ENCODE assay signal across 8 cellular contexts in the genomic region with DNA sequence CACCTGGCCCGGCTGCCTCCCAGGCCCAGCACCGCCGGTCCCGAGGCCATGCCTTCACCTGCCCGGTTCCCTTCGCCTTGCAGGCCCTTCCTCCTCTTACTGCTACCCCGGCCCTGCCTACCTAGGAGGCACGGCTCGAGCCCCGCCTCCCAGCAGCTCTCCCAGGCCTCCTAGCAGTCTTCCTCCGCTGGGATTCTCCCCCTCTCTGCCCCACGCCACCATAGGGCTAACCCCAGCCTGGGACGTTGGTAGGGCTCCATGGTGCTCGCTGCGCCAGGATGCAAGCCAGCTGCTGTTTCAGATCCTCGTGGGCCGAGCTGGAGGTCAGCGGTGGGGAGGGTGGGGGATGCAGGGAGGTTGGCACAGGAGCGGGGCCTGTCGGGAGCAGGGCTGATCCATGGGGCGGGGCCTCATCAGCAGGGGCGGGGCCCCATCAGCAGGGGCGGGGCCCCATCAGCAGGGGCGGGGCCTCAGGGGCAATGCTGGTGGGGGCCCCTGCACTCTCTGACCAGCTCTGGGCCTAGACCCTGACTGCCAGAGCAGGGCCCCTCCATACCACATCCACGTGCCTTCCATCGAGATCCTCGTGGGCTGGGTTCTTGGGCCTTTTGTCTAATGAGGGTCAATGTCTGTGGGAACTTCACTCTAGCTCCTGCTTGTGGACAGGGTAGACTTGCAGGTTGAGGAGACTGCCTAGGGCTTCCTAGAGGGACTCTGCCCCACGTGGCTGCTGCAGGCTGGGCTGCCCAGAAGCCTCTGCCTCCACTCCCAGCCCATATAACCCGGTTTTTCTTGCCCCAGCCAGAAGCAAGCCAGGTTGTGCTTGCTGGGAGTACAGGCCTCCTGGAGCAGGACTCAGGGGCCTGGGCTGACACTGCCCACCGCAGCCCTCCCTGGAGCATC.
DNase-seq lines count a peak whose midpoint lies in the region; ATAC-seq and TF ChIP-seq lines count a peak whose summit lies in the region.

No MANE protein-coding gene starts in this region.

- in situ Hi-C loops in GM23248 (cut with MboI): no loop called here

- no peak for TF ChIP-seq CTCF in CD8-positive, alpha-beta T cell (IDR thresholded peaks at IDR 0.05)
- TF ChIP-seq CTCF in HEK293 (tag by site-specific recombination; IDR thresholded peaks at IDR 0.05) (no peak), upper lobe of right lung (IDR thresholded peaks at IDR 0.05) (no peak)

- H3K27ac Mint-ChIP-seq in CD8-positive, alpha-beta T cell: no peak overlapping the region

- CTCF ChIA-PET in CD8-positive, alpha-beta T cell (lab: Charles Lee): interaction anchor here (1.1 to 4.9 kb wide), 13 partner anchors 10 to 281 kb away, joined by 3 to 45 read pairs (median 7); no protein-coding TSS in a partner anchor
- CTCF ChIA-PET in HEK293 (lab: Yijun Ruan, JAX): interaction anchor here (0.6 to 3.0 kb wide), 9 partner anchors 10 to 145 kb away, joined by 3 to 21 read pairs (median 6); no protein-coding TSS in a partner anchor

- 74 to 78% methylated on average over 28 to 30 of the region's 30 CpGs for WGBS in GM23248 (ENCODE audit: low coverage in 1 of 2, low lambda C conversion rate in 2 of 2, missing lambda C conversion rate in 2 of 2), 2 experiments

- peaks cover 3% of the 10 kb centered on the region for H3K4me1 ChIP-seq in CD8-positive, alpha-beta T cell (ENCODE audit: insufficient read depth, low read length)
- H3K4me1 ChIP-seq in HEK293 (ENCODE audit: control insufficient read depth, insufficient read depth, low read length) (no peaks in the 10 kb centered on the region), upper lobe of right lung (peaks cover 6% of the 10 kb centered on the region), GM23248 (ENCODE audit: insufficient read depth) (no peaks in the 10 kb centered on the region)

- H3K9me3 Mint-ChIP-seq in CD8-positive, alpha-beta T cell: no peaks in the 10 kb centered on the region

- H2AFZ ChIP-seq in GM23248: no peak overlapping the region

- no peak overlapping the region for H3K9ac ChIP-seq in GM23248

- no peak overlapping the region for H3K27ac ChIP-seq in CD8-positive, alpha-beta T cell (ENCODE audit: low read depth, low read length)
- H3K27ac ChIP-seq in HEK293 (ENCODE audit: extremely low read depth, low read depth, low read length): no peak overlapping the region
- no peak overlapping the region for H3K27ac ChIP-seq in upper lobe of right lung
- no peak overlapping the region for H3K27ac ChIP-seq in GM23248

- no peaks in the 10 kb centered on the region for H3K27me3 ChIP-seq in CD8-positive, alpha-beta T cell (ENCODE audit: insufficient read depth, low read length)
- H3K27me3 ChIP-seq in upper lobe of right lung (no peaks in the 10 kb centered on the region), GM23248 (replicated peaks; ENCODE audit: insufficient read depth) (no peaks in the 10 kb centered on the region)

- H3K4me3 ChIP-seq in CD8-positive, alpha-beta T cell (ENCODE audit: low read depth, low read length): no peak overlapping the region
- no peak overlapping the region for H3K4me3 ChIP-seq in HEK293 (ENCODE audit: low read depth, low read length)
- H3K4me3 ChIP-seq in upper lobe of right lung: peak overlapping the region; percentile 26
- H3K4me3 ChIP-seq in GM23248: no peak overlapping the region

- peak overlapping the region; percentile 31 for H3K4me3 Mint-ChIP-seq in CD8-positive, alpha-beta T cell

- peak; percentile 27 for ATAC-seq in CD8-positive, alpha-beta T cell
- ATAC-seq in upper lobe of right lung (peak; percentile 65), HG03159 (IDR thresholded peaks at IDR 0.05; ENCODE audit: unreplicated experiment) (no peak), HG03469 (IDR thresholded peaks at IDR 0.05; ENCODE audit: unreplicated experiment) (no peak)

- no peaks in the 10 kb centered on the region for H3K9me2 ChIP-seq in GM23248 (ENCODE audit: insufficient read depth)

- intact Hi-C loops in CD8-positive, alpha-beta T cell (cut with DNase I, micrococcal nuclease): loop anchor here in 1 of 2 experiments (2.0 to 5.0 kb wide), 3 partner anchors 54 to 145 kb away; partner anchors contain the start of gene CSGALNACT2
- intact Hi-C loops in upper lobe of right lung (cut with DNase I): no loop called here

- H3K4me2 ChIP-seq in GM23248 (ENCODE audit: unreplicated experiment): no peak overlapping the region

- DNase-seq in CD8-positive, alpha-beta T cell: peak in 1 of 7 experiments; percentile 49
- peak; percentile 64 to 67 for DNase-seq in activated T-cell treated with anti-CD3 and anti-CD28 coated beads, Interleukin-2, amount 50 U/mL, for 48 hours
- DNase-seq in iPS-NIHi7 (ENCODE audit: extremely low spot score) (peak; percentile 86), upper lobe of right lung (peak; percentile 76), GM23248 (no peak)

- H3K36me3 Mint-ChIP-seq in CD8-positive, alpha-beta T cell: no peaks in the 10 kb centered on the region

- POLR2A ChIA-PET in CD8-positive, alpha-beta T cell (lab: Charles Lee): interaction anchor here (1.9 to 2.3 kb wide), 2 partner anchors 64 to 65 kb away, joined by 6 to 10 read pairs; partner anchors contain the start of gene CSGALNACT2
- POLR2A ChIA-PET in HEK293 (lab: Yijun Ruan, JAX): no interaction called here

- no peaks in the 10 kb centered on the region for H3K27me3 Mint-ChIP-seq in CD8-positive, alpha-beta T cell (ENCODE audit: low read depth)

- H3K79me2 ChIP-seq in GM23248 (ENCODE audit: insufficient read depth): no peaks in the 10 kb centered on the region

- no peaks in the 10 kb centered on the region for H3K36me3 ChIP-seq in CD8-positive, alpha-beta T cell (ENCODE audit: insufficient read depth, low read length)
- H3K36me3 ChIP-seq in HEK293 (ENCODE audit: control insufficient read depth in 2 of 2, insufficient read depth in 1 of 2, low read length in 2 of 2) (no peaks in the 10 kb centered on the region), upper lobe of right lung (no peaks in the 10 kb centered on the region), GM23248 (ENCODE audit: low read depth) (no peaks in the 10 kb centered on the region)

- no peaks in the 10 kb centered on the region for H3F3A ChIP-seq in GM23248 (ENCODE audit: insufficient read depth)

- no peaks in the 10 kb centered on the region for H4K20me1 ChIP-seq in GM23248 (ENCODE audit: insufficient read depth)

- H3K4me1 Mint-ChIP-seq in CD8-positive, alpha-beta T cell (ENCODE audit: low read depth): peaks cover 6% of the 10 kb centered on the region

- H3K9me3 ChIP-seq in CD8-positive, alpha-beta T cell (ENCODE audit: low read length): no peaks in the 10 kb centered on the region
- H3K9me3 ChIP-seq in HEK293 (ENCODE audit: control insufficient read depth, insufficient read depth, low read depth, low read length) (no peaks in the 10 kb centered on the region), upper lobe of right lung (no peaks in the 10 kb centered on the region), GM23248 (ENCODE audit: low read depth) (no peaks in the 10 kb centered on the region)

TF ChIP-seq in HEK293, 187 proteins besides CTCF, POLR2A, EP300 and RAD21:
- TF ChIP-seq ZNF121 (tag by site-specific recombination; IDR thresholded peaks at IDR 0.05): no peak
- peak; percentile 73 for TF ChIP-seq KLF8 (tag by site-specific recombination; IDR thresholded peaks at IDR 0.05)
- no peak for TF ChIP-seq ZNF510 (tag by site-specific recombination; IDR thresholded peaks at IDR 0.05; ENCODE audit: insufficient replicate concordance)
- TF ChIP-seq, protein P1, sequence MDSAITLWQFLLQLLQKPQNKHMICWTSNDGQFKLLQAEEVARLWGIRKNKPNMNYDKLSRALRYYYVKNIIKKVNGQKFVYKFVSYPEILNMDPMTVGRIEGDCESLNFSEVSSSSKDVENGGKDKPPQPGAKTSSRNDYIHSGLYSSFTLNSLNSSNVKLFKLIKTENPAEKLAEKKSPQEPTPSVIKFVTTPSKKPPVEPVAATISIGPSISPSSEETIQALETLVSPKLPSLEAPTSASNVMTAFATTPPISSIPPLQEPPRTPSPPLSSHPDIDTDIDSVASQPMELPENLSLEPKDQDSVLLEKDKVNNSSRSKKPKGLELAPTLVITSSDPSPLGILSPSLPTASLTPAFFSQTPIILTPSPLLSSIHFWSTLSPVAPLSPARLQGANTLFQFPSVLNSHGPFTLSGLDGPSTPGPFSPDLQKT (IDR thresholded peaks at IDR 0.05; ENCODE audit: borderline replicate concordance, low read depth, low read length): no peak
- no peak for TF ChIP-seq PBX3 (CRISPR knock-in tag; IDR thresholded peaks at IDR 0.05)
- TF ChIP-seq MZF1 (tag by site-specific recombination; IDR thresholded peaks at IDR 0.05; ENCODE audit: borderline replicate concordance): no peak
- no peak for TF ChIP-seq ZNF792 (tag by site-specific recombination; IDR thresholded peaks at IDR 0.05)
- no peak for TF ChIP-seq BCL11B (tag by site-specific recombination; IDR thresholded peaks at IDR 0.05; ENCODE audit: low read depth)
- TF ChIP-seq SP3 (tag by site-specific recombination; IDR thresholded peaks at IDR 0.05): peak; percentile 31; the same call in 1 of the 2 replicates
- TF ChIP-seq KLF1 (tag by site-specific recombination; IDR thresholded peaks at IDR 0.05): peak; percentile 84

Comparison
In these comparisons a context has a peak if more than half of its experiments do, and no peak if none do; other contexts are left out.
1. ATAC-seq: peak in CD8-positive, alpha-beta T cell (single experiment) and upper lobe of right lung (single experiment); none in HG03159 (single experiment) and HG03469 (single experiment).